Comparison of ENCODE assay signal across 2 cellular contexts in genomic region chr16:67396775-67397450, GRCh38.
TF ChIP-seq lines count a peak whose summit lies in the region.

No MANE protein-coding gene starts in this region.

TF ChIP-seq in SK-N-SH, 30 proteins besides CTCF, POLR2A, EP300 and RAD21 (continued from another document):
- TF ChIP-seq USF2 (IDR thresholded peaks at IDR 0.05; ENCODE audit: borderline replicate concordance, low read depth, low read length) (no peak), GATA2 (CRISPR knock-in tag; IDR thresholded peaks at IDR 0.05) (no peak), TAF1 (IDR thresholded peaks at IDR 0.05; ENCODE audit: borderline replicate concordance, low read depth, low read length) (no peak)

TF ChIP-seq in SK-N-SH treated with all-trans-retinoic acid at 6 μM for 48 hours, 23 proteins besides CTCF, POLR2A, EP300 and RAD21 (continued from another document):
- TF ChIP-seq TSHZ2 (CRISPR knock-in tag; IDR thresholded peaks at IDR 0.05) = no peak
